In the genomic region with DNA sequence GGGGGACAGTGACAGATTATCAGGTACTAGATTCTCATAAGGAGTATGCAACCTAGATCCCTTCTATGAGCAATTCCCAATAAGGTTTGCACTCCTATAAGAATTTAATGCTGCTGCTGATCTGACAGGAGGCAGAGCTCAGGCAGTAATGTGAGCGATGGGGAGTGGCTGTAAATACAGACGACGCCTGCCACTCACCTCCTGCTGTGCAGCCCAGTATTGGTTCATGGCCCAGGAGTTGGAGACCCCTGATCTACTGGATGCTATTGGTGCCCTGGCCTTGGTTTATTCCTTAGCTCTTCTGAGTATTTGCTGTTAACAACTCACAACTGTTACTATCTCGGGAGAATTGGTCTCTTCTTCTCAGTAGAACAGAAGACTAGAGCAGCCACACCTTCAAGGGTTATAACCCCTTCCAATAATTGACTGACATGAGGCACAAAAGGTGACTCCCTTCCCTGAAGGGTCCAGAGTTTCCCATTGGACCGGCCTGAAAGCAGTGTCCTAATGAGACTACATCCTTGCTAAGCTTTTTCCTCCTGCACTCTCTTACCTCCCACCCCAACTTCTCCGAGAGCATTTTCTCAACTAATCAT, we compare ENCODE assay signal across 1 cellular context.
TF ChIP-seq lines count a peak whose summit lies in the region.

No MANE protein-coding gene starts in this region.

TF ChIP-seq in H1, 55 proteins besides CTCF, POLR2A, EP300 and RAD21:
- no peak for TF ChIP-seq SRF (IDR thresholded peaks at IDR 0.05; ENCODE audit: low read depth, low read length)
- TF ChIP-seq PHF8 (conservative IDR thresholded peaks at IDR 0.05; ENCODE audit: low read depth, low read length) = no peak
- TF ChIP-seq, protein P1, sequence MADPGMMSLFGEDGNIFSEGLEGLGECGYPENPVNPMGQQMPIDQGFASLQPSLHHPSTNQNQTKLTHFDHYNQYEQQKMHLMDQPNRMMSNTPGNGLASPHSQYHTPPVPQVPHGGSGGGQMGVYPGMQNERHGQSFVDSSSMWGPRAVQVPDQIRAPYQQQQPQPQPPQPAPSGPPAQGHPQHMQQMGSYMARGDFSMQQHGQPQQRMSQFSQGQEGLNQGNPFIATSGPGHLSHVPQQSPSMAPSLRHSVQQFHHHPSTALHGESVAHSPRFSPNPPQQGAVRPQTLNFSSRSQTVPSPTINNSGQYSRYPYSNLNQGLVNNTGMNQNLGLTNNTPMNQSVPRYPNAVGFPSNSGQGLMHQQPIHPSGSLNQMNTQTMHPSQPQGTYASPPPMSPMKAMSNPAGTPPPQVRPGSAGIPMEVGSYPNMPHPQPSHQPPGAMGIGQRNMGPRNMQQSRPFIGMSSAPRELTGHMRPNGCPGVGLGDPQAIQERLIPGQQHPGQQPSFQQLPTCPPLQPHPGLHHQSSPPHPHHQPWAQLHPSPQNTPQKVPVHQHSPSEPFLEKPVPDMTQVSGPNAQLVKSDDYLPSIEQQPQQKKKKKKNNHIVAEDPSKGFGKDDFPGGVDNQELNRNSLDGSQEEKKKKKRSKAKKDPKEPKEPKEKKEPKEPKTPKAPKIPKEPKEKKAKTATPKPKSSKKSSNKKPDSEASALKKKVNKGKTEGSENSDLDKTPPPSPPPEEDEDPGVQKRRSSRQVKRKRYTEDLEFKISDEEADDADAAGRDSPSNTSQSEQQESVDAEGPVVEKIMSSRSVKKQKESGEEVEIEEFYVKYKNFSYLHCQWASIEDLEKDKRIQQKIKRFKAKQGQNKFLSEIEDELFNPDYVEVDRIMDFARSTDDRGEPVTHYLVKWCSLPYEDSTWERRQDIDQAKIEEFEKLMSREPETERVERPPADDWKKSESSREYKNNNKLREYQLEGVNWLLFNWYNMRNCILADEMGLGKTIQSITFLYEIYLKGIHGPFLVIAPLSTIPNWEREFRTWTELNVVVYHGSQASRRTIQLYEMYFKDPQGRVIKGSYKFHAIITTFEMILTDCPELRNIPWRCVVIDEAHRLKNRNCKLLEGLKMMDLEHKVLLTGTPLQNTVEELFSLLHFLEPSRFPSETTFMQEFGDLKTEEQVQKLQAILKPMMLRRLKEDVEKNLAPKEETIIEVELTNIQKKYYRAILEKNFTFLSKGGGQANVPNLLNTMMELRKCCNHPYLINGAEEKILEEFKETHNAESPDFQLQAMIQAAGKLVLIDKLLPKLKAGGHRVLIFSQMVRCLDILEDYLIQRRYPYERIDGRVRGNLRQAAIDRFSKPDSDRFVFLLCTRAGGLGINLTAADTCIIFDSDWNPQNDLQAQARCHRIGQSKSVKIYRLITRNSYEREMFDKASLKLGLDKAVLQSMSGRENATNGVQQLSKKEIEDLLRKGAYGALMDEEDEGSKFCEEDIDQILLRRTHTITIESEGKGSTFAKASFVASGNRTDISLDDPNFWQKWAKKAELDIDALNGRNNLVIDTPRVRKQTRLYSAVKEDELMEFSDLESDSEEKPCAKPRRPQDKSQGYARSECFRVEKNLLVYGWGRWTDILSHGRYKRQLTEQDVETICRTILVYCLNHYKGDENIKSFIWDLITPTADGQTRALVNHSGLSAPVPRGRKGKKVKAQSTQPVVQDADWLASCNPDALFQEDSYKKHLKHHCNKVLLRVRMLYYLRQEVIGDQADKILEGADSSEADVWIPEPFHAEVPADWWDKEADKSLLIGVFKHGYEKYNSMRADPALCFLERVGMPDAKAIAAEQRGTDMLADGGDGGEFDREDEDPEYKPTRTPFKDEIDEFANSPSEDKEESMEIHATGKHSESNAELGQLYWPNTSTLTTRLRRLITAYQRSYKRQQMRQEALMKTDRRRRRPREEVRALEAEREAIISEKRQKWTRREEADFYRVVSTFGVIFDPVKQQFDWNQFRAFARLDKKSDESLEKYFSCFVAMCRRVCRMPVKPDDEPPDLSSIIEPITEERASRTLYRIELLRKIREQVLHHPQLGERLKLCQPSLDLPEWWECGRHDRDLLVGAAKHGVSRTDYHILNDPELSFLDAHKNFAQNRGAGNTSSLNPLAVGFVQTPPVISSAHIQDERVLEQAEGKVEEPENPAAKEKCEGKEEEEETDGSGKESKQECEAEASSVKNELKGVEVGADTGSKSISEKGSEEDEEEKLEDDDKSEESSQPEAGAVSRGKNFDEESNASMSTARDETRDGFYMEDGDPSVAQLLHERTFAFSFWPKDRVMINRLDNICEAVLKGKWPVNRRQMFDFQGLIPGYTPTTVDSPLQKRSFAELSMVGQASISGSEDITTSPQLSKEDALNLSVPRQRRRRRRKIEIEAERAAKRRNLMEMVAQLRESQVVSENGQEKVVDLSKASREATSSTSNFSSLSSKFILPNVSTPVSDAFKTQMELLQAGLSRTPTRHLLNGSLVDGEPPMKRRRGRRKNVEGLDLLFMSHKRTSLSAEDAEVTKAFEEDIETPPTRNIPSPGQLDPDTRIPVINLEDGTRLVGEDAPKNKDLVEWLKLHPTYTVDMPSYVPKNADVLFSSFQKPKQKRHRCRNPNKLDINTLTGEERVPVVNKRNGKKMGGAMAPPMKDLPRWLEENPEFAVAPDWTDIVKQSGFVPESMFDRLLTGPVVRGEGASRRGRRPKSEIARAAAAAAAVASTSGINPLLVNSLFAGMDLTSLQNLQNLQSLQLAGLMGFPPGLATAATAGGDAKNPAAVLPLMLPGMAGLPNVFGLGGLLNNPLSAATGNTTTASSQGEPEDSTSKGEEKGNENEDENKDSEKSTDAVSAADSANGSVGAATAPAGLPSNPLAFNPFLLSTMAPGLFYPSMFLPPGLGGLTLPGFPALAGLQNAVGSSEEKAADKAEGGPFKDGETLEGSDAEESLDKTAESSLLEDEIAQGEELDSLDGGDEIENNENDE (IDR thresholded peaks at IDR 0.05; ENCODE audit: insufficient replicate concordance, low read length) = no peak
- TF ChIP-seq KDM1A (IDR thresholded peaks at IDR 0.05; ENCODE audit: borderline replicate concordance, low read length) = no peak
- no peak for TF ChIP-seq RNF2 (IDR thresholded peaks at IDR 0.05; ENCODE audit: borderline replicate concordance, low read depth, low read length, missing control alignments, poor library complexity, severe bottlenecking)
- TF ChIP-seq, protein P2, sequence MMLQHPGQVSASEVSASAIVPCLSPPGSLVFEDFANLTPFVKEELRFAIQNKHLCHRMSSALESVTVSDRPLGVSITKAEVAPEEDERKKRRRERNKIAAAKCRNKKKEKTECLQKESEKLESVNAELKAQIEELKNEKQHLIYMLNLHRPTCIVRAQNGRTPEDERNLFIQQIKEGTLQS (IDR thresholded peaks at IDR 0.05; ENCODE audit: insufficient read depth, low read depth, low read length) = no peak
- no peak for TF ChIP-seq ASH2L (IDR thresholded peaks at IDR 0.05; ENCODE audit: low read length)
- no peak for TF ChIP-seq RFX5 (IDR thresholded peaks at IDR 0.05; ENCODE audit: borderline replicate concordance, low read depth, low read length)
- no peak for TF ChIP-seq BACH1 (IDR thresholded peaks at IDR 0.05; ENCODE audit: low read length)
- TF ChIP-seq POLR2AphosphoS5 (IDR thresholded peaks at IDR 0.05; ENCODE audit: low read depth, low read length) = no peak
- TF ChIP-seq FOSL1 (IDR thresholded peaks at IDR 0.05; ENCODE audit: insufficient read depth, low read depth, low read length) = no peak
- no peak for TF ChIP-seq ZNF274 (IDR thresholded peaks at IDR 0.05; ENCODE audit: borderline replicate concordance, extremely low read depth, low read length)
- TF ChIP-seq CHD1 (IDR thresholded peaks at IDR 0.05; ENCODE audit: low read depth, low read length) = no peak
- TF ChIP-seq GTF2F1 (IDR thresholded peaks at IDR 0.05; ENCODE audit: borderline replicate concordance, low read depth, low read length) = no peak
- TF ChIP-seq CEBPB (IDR thresholded peaks at IDR 0.05; ENCODE audit: low read depth, low read length) = no peak
- no peak for TF ChIP-seq CREB1 (IDR thresholded peaks at IDR 0.05)
